ENCODE assay signal across 25 cellular contexts in genomic region chr1:45694823-45695222, GRCh38.
"Had no signal": no experiment of that assay in that cellular context is flagged by ENCODE, and none has a peak within 500 bp of the region (broad histone marks: within the 10 kb centered on the region; RNA-seq: fewer than 3 reads in every experiment).

No MANE protein-coding gene starts in this region.

- DNase-seq: dorsolateral prefrontal cortex; effector CD4-positive, alpha-beta T cell; foreskin keratinocyte; heart left ventricle; kidney; mesenchymal stem cell; naive thymus-derived CD4-positive, alpha-beta T cell; nephron progenitor cell; nucleus accumbens; stimulated activated CD4-positive, alpha-beta T cell treated with anti-CD3 and anti-CD28 coated beads, Interleukin-2, amount 100 ng/mL, for 24 hours; stimulated activated CD4-positive, alpha-beta T cell treated with anti-CD3 and anti-CD28 coated beads, Interleukin-4, amount 100 ng/mL, for 24 hours; stimulated activated naive CD4-positive, alpha-beta T cell treated with Interleukin-2 at 50 U/mL for 16 hours; substantia nigra; testis; tibial artery had no signal

- H2AFZ ChIP-seq: hepatocyte had no signal

- H3K27ac Mint-ChIP-seq: mesothelial cell of epicardium; stimulated activated effector memory CD8-positive, alpha-beta T cell treated with anti-CD3 and anti-CD28 coated beads, Interleukin-12 subunit alpha, Interleukin-12 subunit beta, amount 100 ng/mL, for 72 hours; type B pancreatic cell had no signal

- H3K4me2 ChIP-seq: hepatocyte had no signal

- H3K4me1 Mint-ChIP-seq: mesothelial cell of epicardium, nephron progenitor cell had no signal

- H3K27me3 ChIP-seq: dorsolateral prefrontal cortex, esophagus muscularis mucosa, foreskin keratinocyte, gastroesophageal sphincter, heart left ventricle, hepatocyte, right atrium auricular region, testis, tibial artery had no signal

- H3K27ac ChIP-seq: dorsolateral prefrontal cortex, esophagus muscularis mucosa, foreskin keratinocyte, gastroesophageal sphincter, heart left ventricle, hepatocyte, prostate gland, right atrium auricular region, testis, tibial artery had no signal

- H3K4me3 Mint-ChIP-seq: mesothelial cell of epicardium; naive thymus-derived CD4-positive, alpha-beta T cell; nephron progenitor cell; stimulated activated effector memory CD8-positive, alpha-beta T cell treated with anti-CD3 and anti-CD28 coated beads, Interleukin-12 subunit alpha, Interleukin-12 subunit beta, amount 100 ng/mL, for 72 hours; type B pancreatic cell had no signal

- H3K4me1 ChIP-seq: foreskin keratinocyte, prostate gland, testis had no signal

- H3K9me3 ChIP-seq: esophagus muscularis mucosa, gastroesophageal sphincter, heart left ventricle, prostate gland, right atrium auricular region, testis, tibial artery had no signal

- H3K9me3 Mint-ChIP-seq: mesothelial cell of epicardium; naive thymus-derived CD4-positive, alpha-beta T cell; nephron progenitor cell; stimulated activated effector memory CD8-positive, alpha-beta T cell treated with anti-CD3 and anti-CD28 coated beads, Interleukin-12 subunit alpha, Interleukin-12 subunit beta, amount 100 ng/mL, for 72 hours; type B pancreatic cell had no signal

- H3K4me3 ChIP-seq: dorsolateral prefrontal cortex, esophagus muscularis mucosa, gastroesophageal sphincter, heart left ventricle, hepatocyte, prostate gland, right atrium auricular region, testis, tibial artery had no signal

- H3K27me3 Mint-ChIP-seq: naive thymus-derived CD4-positive, alpha-beta T cell; type B pancreatic cell had no signal

- ATAC-seq: foreskin keratinocyte; gastroesophageal sphincter; heart left ventricle; left lobe of liver; naive thymus-derived CD4-positive, alpha-beta T cell; sciatic nerve; stimulated activated effector memory CD8-positive, alpha-beta T cell treated with anti-CD3 and anti-CD28 coated beads, Interleukin-12 subunit alpha, Interleukin-12 subunit beta, amount 100 ng/mL, for 72 hours had no signal
